In the genomic region with DNA sequence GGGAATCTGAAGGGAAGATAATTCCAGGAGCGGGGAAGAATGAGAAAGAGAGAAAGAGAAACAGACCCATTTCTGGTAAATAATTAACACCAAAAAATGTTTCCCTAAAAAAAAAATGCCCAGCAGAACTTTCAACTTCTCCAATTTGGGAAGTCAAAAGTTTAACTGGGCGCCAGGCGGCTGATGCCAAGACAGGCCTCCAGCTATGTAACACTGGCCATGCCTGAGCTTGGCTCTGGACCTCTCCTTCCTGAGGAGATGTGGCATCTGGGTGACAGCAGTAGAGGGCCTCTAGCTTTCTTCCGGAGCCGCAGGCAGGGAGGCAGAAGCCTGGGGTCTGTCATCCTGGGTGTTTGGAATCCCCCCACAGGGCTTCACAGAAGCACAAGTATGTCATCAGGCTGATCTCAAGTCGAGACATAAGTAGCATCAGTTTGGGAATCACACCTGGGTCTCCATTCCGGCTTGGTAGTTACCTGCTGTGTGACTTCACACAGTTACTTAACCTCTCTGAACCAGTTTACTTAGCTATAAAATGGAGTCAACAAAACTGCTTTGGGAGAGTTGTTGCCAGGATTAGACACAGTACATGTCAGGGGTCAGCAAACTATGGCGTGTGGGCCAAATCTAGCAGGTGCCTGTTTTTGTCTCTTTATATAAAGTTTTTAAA, we compare ENCODE assay signal across 22 cellular contexts. TPM values are rescaled to one million over a fixed set of nuclear protein-coding genes. Genes with fewer than 3 reads are reported as not detected.
DNase-seq lines count a peak whose midpoint lies in the region; ATAC-seq and TF ChIP-seq lines count a peak whose summit lies in the region.
"Had no signal": no experiment of that assay in that cellular context is flagged by ENCODE, and none has a peak within 500 bp of the region (broad histone marks: within the 10 kb centered on the region; RNA-seq: fewer than 3 reads in every experiment).

No MANE protein-coding gene starts in this region.

- H3K4me3 ChIP-seq in right cardiac atrium (ENCODE audit: low read length) (peak overlapping the region; percentile 43), right atrium auricular region (no peak overlapping the region), epithelial cell of proximal tubule (ENCODE audit: low read depth, low read length) (peak overlapping the region; percentile 49)
- H3K4me3 ChIP-seq: ovary, skin epidermis had no signal

- H3K4me1 ChIP-seq in right cardiac atrium (ENCODE audit: control insufficient read depth, insufficient read depth, low read length) (no peaks in the 10 kb centered on the region), right atrium auricular region (peaks cover 0 to 9% of the 10 kb centered on the region in 2 donors)

- H3K36me3 ChIP-seq in right atrium auricular region = no peaks in the 10 kb centered on the region
- H3K36me3 ChIP-seq: ovary, WERI-Rb-1 had no signal

- DNase-seq in right cardiac atrium = peak in 2 of 3 donors; percentile 31 to 60
- no peak for DNase-seq in right atrium auricular region (ENCODE audit: low spot score)
- no peak for DNase-seq in epithelial cell of proximal tubule (ENCODE audit: low read depth)
- peak; percentile 11 for DNase-seq in mucosa of gallbladder (ENCODE audit: low spot score)
- no peak for DNase-seq in T-helper 1 cell
- DNase-seq in NCI-H146 treated with DMSO at 0.1 percent for 48 hours (lab: John Stamatoyannopoulos, UW; ENCODE audit: unreplicated experiment) = no peak
- DNase-seq: activated CD4-positive, alpha-beta memory T cell treated with anti-CD3 and anti-CD28 coated beads for 36 hours; activated naive CD4-positive, alpha-beta T cell treated with anti-CD3 and anti-CD28 coated beads, Interleukin-2, amount 10 ng/mL, durations not matched to agents 7 days and 5 days; activated T-cell treated with anti-CD3 and anti-CD28 coated beads, Interleukin-2, amount 50 U/mL, for 24 hours; C1 segment of cervical spinal cord; DMS 273 treated with DMSO at 0.1 percent for 48 hours; KG1; NCI-H2081 treated with DMSO at 0.1 percent for 48 hours; NCI-H524; ovary; stimulated activated CD4-positive, alpha-beta T cell treated with anti-CD3 and anti-CD28 coated beads, Interleukin-4, amount 100 ng/mL, for 1 hour; T-cell had no signal

- ATAC-seq in right cardiac atrium (peak; percentile 40 to 46), GM21825 (IDR thresholded peaks at IDR 0.05; ENCODE audit: unreplicated experiment) (no peak), GM18517 (IDR thresholded peaks at IDR 0.05; ENCODE audit: unreplicated experiment) (no peak)
- ATAC-seq: T-cell had no signal

- no peaks in the 10 kb centered on the region for H3K9me3 ChIP-seq in right cardiac atrium (ENCODE audit: control insufficient read depth, low read length)
- H3K9me3 ChIP-seq in right atrium auricular region = no peaks in the 10 kb centered on the region
- H3K9me3 ChIP-seq: ovary had no signal

- 83% methylated on average over 8 of the region's 8 CpGs for WGBS in right cardiac atrium

- H3K27me3 ChIP-seq in right cardiac atrium (ENCODE audit: control insufficient read depth, insufficient read depth) (no peaks in the 10 kb centered on the region), right atrium auricular region (no peaks in the 10 kb centered on the region)
- H3K27me3 ChIP-seq: ovary had no signal

- no peak for TF ChIP-seq CTCF in right atrium auricular region (IDR thresholded peaks at IDR 0.05)
- TF ChIP-seq CTCF in epithelial cell of proximal tubule (conservative IDR thresholded peaks at IDR 0.05; ENCODE audit: low read depth, low read length) = no peak

- no peak overlapping the region for H3K27ac ChIP-seq in right cardiac atrium (ENCODE audit: low read length)
- H3K27ac ChIP-seq in right atrium auricular region = no peak overlapping the region
- H3K27ac ChIP-seq: 22Rv1, ovary, skin epidermis, WERI-Rb-1 had no signal

- intact Hi-C loops in right cardiac atrium (cut with DNase I) = no loop called here

RNA-seq across cellular contexts. Expression of a gene that starts 50.5 kb away (rescaled TPM):
- total RNA-seq in right cardiac atrium (10 to 100 TPM; 15.6 to 18.7 (median 16.6) TPM), right atrium auricular region (10 to 100 TPM in 1 of 2 donors, 1 to 10 TPM in 1; 8.5 to 11.3 TPM), epithelial cell of proximal tubule (5.4 TPM in 2 replicates), mucosa of gallbladder (35.3 TPM)
- polyA plus RNA-seq in right cardiac atrium = 9.2 TPM

Comparison
In these comparisons a context has a peak if more than half of its experiments do, and no peak if none do; other contexts are left out.
1. DNase-seq: peak in right cardiac atrium (2 of 3) and mucosa of gallbladder (single experiment); none in right atrium auricular region (single experiment), epithelial cell of proximal tubule (single experiment), T-helper 1 cell (0 of 5) and NCI-H146 treated with DMSO at 0.1 percent for 48 hours (single experiment).
2. H3K4me3 ChIP-seq: peak in right cardiac atrium (single experiment) and epithelial cell of proximal tubule (single experiment); none in right atrium auricular region (0 of 2).
3. ATAC-seq: peak in right cardiac atrium (2 of 2); none in GM21825 (single experiment) and GM18517 (single experiment).